In the genomic region with DNA sequence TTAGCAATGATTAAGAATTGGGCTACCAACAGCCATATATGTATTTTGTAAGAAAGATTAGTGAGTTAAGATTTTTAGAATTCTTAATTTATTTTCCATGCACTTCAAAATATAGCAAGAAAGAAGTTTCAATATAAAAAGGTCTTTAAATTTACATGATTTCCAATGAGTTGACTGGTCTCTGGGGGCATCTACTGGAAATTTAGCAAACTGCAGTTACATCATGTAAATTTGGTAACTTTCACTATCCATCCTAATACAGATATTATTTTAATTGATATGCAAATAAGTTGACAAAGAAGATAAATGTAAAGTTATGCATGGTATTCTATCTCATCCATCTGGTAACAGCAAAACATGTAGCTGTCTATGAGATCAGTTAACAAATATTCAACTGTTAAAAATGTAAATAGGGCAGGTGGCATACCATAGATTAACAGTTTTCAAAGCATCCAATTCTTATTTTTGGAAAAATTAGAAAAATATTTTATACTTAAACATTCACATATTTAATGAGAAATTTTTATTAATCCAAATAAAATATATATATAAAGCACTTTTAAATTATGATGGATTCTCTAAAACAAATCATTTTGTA, we compare ENCODE assay signal across 9 cellular contexts. TPM values are rescaled to one million over a fixed set of nuclear protein-coding genes. Genes with fewer than 3 reads are reported as not detected.
DNase-seq lines count a peak whose midpoint lies in the region; ATAC-seq and TF ChIP-seq lines count a peak whose summit lies in the region.
"Had no signal": no experiment of that assay in that cellular context is flagged by ENCODE, and none has a peak within 500 bp of the region (broad histone marks: within the 10 kb centered on the region; RNA-seq: fewer than 3 reads in every experiment).

No MANE protein-coding gene starts in this region.

- no peaks in the 10 kb centered on the region for H3K9me3 Mint-ChIP-seq in activated T-cell treated with anti-CD3 and anti-CD28 coated beads, Interleukin-2, amount 50 U/mL, for 72 hours
- H3K9me3 Mint-ChIP-seq: central memory CD8-positive, alpha-beta T cell had no signal

- H3K4me1 Mint-ChIP-seq in activated T-cell treated with anti-CD3 and anti-CD28 coated beads, Interleukin-2, amount 50 U/mL, for 72 hours (ENCODE audit: low read depth) = no peaks in the 10 kb centered on the region
- H3K4me1 Mint-ChIP-seq: central memory CD8-positive, alpha-beta T cell had no signal

- H3K4me1 ChIP-seq in esophagus squamous epithelium = no peaks in the 10 kb centered on the region
- H3K4me1 ChIP-seq in psoas muscle = no peaks in the 10 kb centered on the region
- no peaks in the 10 kb centered on the region for H3K4me1 ChIP-seq in sigmoid colon

- DNase-seq in activated T-cell treated with anti-CD3 and anti-CD28 coated beads, Interleukin-2, amount 50 U/mL, for 72 hours = peak; percentile 12 to 13
- no peak for DNase-seq in activated T-cell treated with anti-CD3 and anti-CD28 coated beads, Interleukin-2, amount 50 U/mL, for 48 hours
- DNase-seq in SHP77 treated with DMSO at 0.1 percent for 48 hours (lab: John Stamatoyannopoulos, UW) (peak; percentile 19), esophagus squamous epithelium (lab: John Stamatoyannopoulos, UW) (no peak), psoas muscle (no peak), sigmoid colon (no peak), GF-D8 (lab: John Stamatoyannopoulos, UW) (no peak)

- H3K4me3 Mint-ChIP-seq in activated T-cell treated with anti-CD3 and anti-CD28 coated beads, Interleukin-2, amount 50 U/mL, for 72 hours = no peak overlapping the region
- H3K4me3 Mint-ChIP-seq: central memory CD8-positive, alpha-beta T cell had no signal

- H3K36me3 Mint-ChIP-seq in activated T-cell treated with anti-CD3 and anti-CD28 coated beads, Interleukin-2, amount 50 U/mL, for 72 hours (ENCODE audit: insufficient read depth in 2 of 2) = no peaks in the 10 kb centered on the region

- TF ChIP-seq CTCF in esophagus squamous epithelium (IDR thresholded peaks at IDR 0.05) (peak in 5 of 6 experiments; percentile 44 to 79 (median 58)), psoas muscle (IDR thresholded peaks at IDR 0.05) (peak; percentile 73), sigmoid colon (IDR thresholded peaks at IDR 0.05) (peak in 2 of 4 experiments; percentile 36 to 37)

- no peaks in the 10 kb centered on the region for H3K36me3 ChIP-seq in esophagus squamous epithelium
- no peaks in the 10 kb centered on the region for H3K36me3 ChIP-seq in psoas muscle (ENCODE audit: insufficient read depth in 1 of 2, low read depth in 1 of 2)
- no peaks in the 10 kb centered on the region for H3K36me3 ChIP-seq in sigmoid colon

- H3K27me3 ChIP-seq in esophagus squamous epithelium (peaks cover 0 to 7% (median 0%) of the 10 kb centered on the region in 4 donors), psoas muscle (ENCODE audit: insufficient read depth in 3 of 3, low read length in 2 of 3) (no peaks in the 10 kb centered on the region), sigmoid colon (no peaks in the 10 kb centered on the region)

- H3K27ac ChIP-seq in esophagus squamous epithelium (no peak overlapping the region), psoas muscle (no peak overlapping the region), sigmoid colon (no peak overlapping the region)

- intact Hi-C loops in esophagus squamous epithelium (cut with DNase I) (loop anchor here (10.0 kb wide), 2 partner anchors 572 to 822 kb away; no protein-coding TSS in a partner anchor), psoas muscle (cut with DNase I) (loop anchor here (5.0 to 10.0 kb wide), 3 partner anchors 572 to 819 kb away; no protein-coding TSS in a partner anchor), sigmoid colon (cut with DNase I) (loop anchor here (10.0 kb wide), 1 partner anchor 572 kb away; no protein-coding TSS in a partner anchor)

- H3K27ac Mint-ChIP-seq in activated T-cell treated with anti-CD3 and anti-CD28 coated beads, Interleukin-2, amount 50 U/mL, for 72 hours = no peak overlapping the region

- no peak for TF ChIP-seq EP300 in sigmoid colon (IDR thresholded peaks at IDR 0.05)

- H3K4me3 ChIP-seq in esophagus squamous epithelium = no peak overlapping the region
- H3K4me3 ChIP-seq in psoas muscle = no peak overlapping the region
- H3K4me3 ChIP-seq in sigmoid colon = no peak overlapping the region

- H3K27me3 Mint-ChIP-seq in activated T-cell treated with anti-CD3 and anti-CD28 coated beads, Interleukin-2, amount 50 U/mL, for 72 hours (ENCODE audit: low read depth) = peaks cover 20% of the 10 kb centered on the region
- H3K27me3 Mint-ChIP-seq: central memory CD8-positive, alpha-beta T cell had no signal

- ATAC-seq in activated T-cell treated with anti-CD3 and anti-CD28 coated beads, Interleukin-2, amount 50 U/mL, for 72 hours (replicated peaks in 1 of 2) = no peak
- ATAC-seq in HG03175 (IDR thresholded peaks at IDR 0.05; ENCODE audit: unreplicated experiment) (peak; percentile 65), psoas muscle (no peak)

- TF ChIP-seq POLR2A in esophagus squamous epithelium (IDR thresholded peaks at IDR 0.05) = no peak
- no peak for TF ChIP-seq POLR2A in sigmoid colon (IDR thresholded peaks at IDR 0.05)

- H3K9me3 ChIP-seq in esophagus squamous epithelium (no peaks in the 10 kb centered on the region), psoas muscle (no peaks in the 10 kb centered on the region), sigmoid colon (no peaks in the 10 kb centered on the region)

RNA-seq across cellular contexts. Expression of a gene that starts 29.1 kb away (rescaled TPM):
- total RNA-seq in activated T-cell treated with anti-CD3 and anti-CD28 coated beads, Interleukin-2, amount 50 U/mL, for 72 hours = not detected
- not detected for total RNA-seq in esophagus squamous epithelium
- not detected for total RNA-seq in psoas muscle
- under 1 TPM in 1 of 3 donors, not detected in 2; 0.03 TPM for polyA plus RNA-seq in psoas muscle
- not detected for total RNA-seq in sigmoid colon
- not detected for polyA plus RNA-seq in sigmoid colon

Comparison
In these comparisons a context has a peak if more than half of its experiments do, and no peak if none do; other contexts are left out.
1. DNase-seq: peak in activated T-cell treated with anti-CD3 and anti-CD28 coated beads, Interleukin-2, amount 50 U/mL, for 72 hours (2 of 2) and SHP77 treated with DMSO at 0.1 percent for 48 hours (single experiment); none in activated T-cell treated with anti-CD3 and anti-CD28 coated beads, Interleukin-2, amount 50 U/mL, for 48 hours (0 of 2), esophagus squamous epithelium (single experiment), psoas muscle (0 of 2), sigmoid colon (single experiment) and GF-D8 (single experiment).